1 cellular context compared by ENCODE assay signal in the genomic region with DNA sequence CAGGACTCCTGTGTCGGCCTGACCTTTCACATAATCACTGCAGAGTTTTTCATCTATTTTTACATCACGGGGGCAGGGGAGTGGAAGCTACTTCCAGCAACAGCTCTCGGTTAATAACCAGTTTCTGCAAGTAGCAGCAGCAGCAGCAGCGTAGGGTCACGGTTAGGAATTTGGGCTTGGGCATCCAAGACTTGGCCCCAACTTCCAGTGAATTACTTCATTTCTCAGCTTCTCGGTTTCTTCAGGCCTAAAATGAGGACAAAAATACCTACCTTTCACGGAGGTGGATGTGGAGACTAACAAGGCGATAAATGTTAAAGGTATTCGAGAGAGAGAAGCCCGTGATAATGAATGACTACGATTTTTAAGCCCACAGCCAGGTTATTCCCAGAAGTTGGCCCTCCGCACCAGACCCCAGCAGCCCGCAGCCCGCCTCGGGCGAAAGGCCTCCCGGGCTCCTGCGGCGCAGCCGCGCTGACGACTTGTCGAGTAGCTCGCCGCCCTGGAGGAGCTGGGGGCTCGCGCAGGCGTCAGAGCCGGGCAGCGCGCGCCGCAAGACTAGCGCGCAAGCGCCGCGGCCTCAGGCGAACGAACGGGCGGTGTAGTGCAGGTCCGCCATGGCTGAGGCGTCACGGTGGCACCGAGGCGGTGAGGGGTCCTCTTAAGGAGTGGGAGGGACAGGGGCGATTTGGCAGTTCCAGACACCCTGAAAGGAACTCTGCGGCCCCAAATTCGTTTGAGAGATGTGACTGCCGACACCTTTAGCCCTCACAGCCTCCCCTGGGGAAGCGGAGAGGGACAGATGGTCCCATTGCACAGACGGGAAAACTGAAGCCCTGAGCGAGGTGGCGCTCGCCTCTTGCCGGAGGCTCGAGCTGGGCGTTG.
TF ChIP-seq lines count a peak whose summit lies in the region.

A gene (plus strand): TSS at position 583 of the 885 bp plus-strand sequence. CDS start 35 bp downstream, at position 618.

TF ChIP-seq in HEK293, 187 proteins besides CTCF, POLR2A, EP300 and RAD21 (continued from another document):
- TF ChIP-seq ZNF654 (tag by site-specific recombination; IDR thresholded peaks at IDR 0.05; ENCODE audit: low read depth), result no peak
- TF ChIP-seq, protein P1, sequence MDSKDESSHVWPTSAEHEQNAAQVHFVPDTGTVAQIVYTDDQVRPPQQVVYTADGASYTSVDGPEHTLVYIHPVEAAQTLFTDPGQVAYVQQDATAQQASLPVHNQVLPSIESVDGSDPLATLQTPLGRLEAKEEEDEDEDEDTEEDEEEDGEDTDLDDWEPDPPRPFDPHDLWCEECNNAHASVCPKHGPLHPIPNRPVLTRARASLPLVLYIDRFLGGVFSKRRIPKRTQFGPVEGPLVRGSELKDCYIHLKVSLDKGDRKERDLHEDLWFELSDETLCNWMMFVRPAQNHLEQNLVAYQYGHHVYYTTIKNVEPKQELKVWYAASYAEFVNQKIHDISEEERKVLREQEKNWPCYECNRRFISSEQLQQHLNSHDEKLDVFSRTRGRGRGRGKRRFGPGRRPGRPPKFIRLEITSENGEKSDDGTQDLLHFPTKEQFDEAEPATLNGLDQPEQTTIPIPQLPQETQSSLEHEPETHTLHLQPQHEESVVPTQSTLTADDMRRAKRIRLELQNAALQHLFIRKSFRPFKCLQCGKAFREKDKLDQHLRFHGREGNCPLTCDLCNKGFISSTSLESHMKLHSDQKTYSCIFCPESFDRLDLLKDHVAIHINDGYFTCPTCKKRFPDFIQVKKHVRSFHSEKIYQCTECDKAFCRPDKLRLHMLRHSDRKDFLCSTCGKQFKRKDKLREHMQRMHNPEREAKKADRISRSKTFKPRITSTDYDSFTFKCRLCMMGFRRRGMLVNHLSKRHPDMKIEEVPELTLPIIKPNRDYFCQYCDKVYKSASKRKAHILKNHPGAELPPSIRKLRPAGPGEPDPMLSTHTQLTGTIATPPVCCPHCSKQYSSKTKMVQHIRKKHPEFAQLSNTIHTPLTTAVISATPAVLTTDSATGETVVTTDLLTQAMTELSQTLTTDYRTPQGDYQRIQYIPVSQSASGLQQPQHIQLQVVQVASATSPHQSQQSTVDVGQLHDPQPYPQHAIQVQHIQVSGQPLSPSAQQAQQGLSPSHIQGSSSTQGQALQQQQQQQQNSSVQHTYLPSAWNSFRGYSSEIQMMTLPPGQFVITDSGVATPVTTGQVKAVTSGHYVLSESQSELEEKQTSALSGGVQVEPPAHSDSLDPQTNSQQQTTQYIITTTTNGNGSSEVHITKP (tag by site-specific recombination; IDR thresholded peaks at IDR 0.05), result no peak
- TF ChIP-seq ZNF501 (tag by site-specific recombination; IDR thresholded peaks at IDR 0.05), result peak; percentile 62; the same call in 1 of the 2 replicates
- peak; percentile 76 for TF ChIP-seq ZBTB48 (tag by site-specific recombination; IDR thresholded peaks at IDR 0.05)
- TF ChIP-seq HOXA7 (CRISPR knock-in tag; IDR thresholded peaks at IDR 0.05; ENCODE audit: borderline replicate concordance), result no peak
